ENCODE assay signal across 20 cellular contexts in genomic region chr16:64544859-64545258, GRCh38.
DNase-seq lines count a peak whose midpoint lies in the region; ATAC-seq and TF ChIP-seq lines count a peak whose summit lies in the region.
"Had no signal": no experiment of that assay in that cellular context is flagged by ENCODE, and none has a peak within 500 bp of the region (broad histone marks: within the 10 kb centered on the region; RNA-seq: fewer than 3 reads in every experiment).

No MANE protein-coding gene starts in this region.

- H3K4me1 Mint-ChIP-seq in neural progenitor cell, result peaks cover 7% of the 10 kb centered on the region
- H3K4me1 Mint-ChIP-seq: B cell had no signal

- peaks cover 15% of the 10 kb centered on the region for H3F3A ChIP-seq in neural progenitor cell (ENCODE audit: low read depth)

- H3K27ac ChIP-seq in mesendoderm (ENCODE audit: low read depth, low read length) (no peak overlapping the region), neural progenitor cell (peak overlapping the region; percentile 56)
- H3K27ac ChIP-seq: 22Rv1; A549; BLaER1 treated with 17β-estradiol and CSF1 and Interleukin-3, amounts not matched to agents 10 nM and 100 nM; C4-2B had no signal

- H3K4me2 ChIP-seq in mesendoderm (ENCODE audit: low read length), result no peak overlapping the region
- H3K4me2 ChIP-seq in neural progenitor cell, result peak overlapping the region; percentile 16
- H3K4me2 ChIP-seq: A549; BLaER1 treated with 17β-estradiol and CSF1 and Interleukin-3, amounts not matched to agents 10 nM and 100 nM had no signal

- peak overlapping the region; percentile 57 for H3K27ac Mint-ChIP-seq in neural progenitor cell
- H3K27ac Mint-ChIP-seq: B cell; CD4-positive, alpha-beta T cell; CD8-positive, alpha-beta T cell had no signal

- no peak overlapping the region for H3K4me3 Mint-ChIP-seq in neural progenitor cell
- H3K4me3 Mint-ChIP-seq: B cell; CD4-positive, alpha-beta T cell; CD8-positive, alpha-beta T cell had no signal

- H3K4me1 ChIP-seq in mesendoderm (ENCODE audit: control insufficient read depth, low read depth, low read length) (no peaks in the 10 kb centered on the region), neural progenitor cell (peaks cover 20% of the 10 kb centered on the region)
- H3K4me1 ChIP-seq: A549; BLaER1 treated with 17β-estradiol and CSF1 and Interleukin-3, amounts not matched to agents 10 nM and 100 nM; Caco-2 had no signal

- H3K4ac ChIP-seq in mesendoderm (ENCODE audit: low read depth, low read length), result no peak overlapping the region

- H3K79me2 ChIP-seq in mesendoderm (ENCODE audit: control insufficient read depth, insufficient read depth, low read length), result no peaks in the 10 kb centered on the region
- H3K79me2 ChIP-seq in neural progenitor cell (ENCODE audit: low read depth), result no peaks in the 10 kb centered on the region

- H3K4me3 ChIP-seq in mesendoderm (ENCODE audit: low read length) (no peak overlapping the region), neural progenitor cell (no peak overlapping the region)
- H3K4me3 ChIP-seq: A549; BLaER1 treated with 17β-estradiol and CSF1 and Interleukin-3, amounts not matched to agents 10 nM and 100 nM; GM12878 had no signal

- no peak overlapping the region for H2BK15ac ChIP-seq in mesendoderm (replicated peaks; ENCODE audit: low read depth)

- no peak overlapping the region for H2BK5ac ChIP-seq in mesendoderm (ENCODE audit: low read length)

- DNase-seq in NCI-H82 (lab: John Stamatoyannopoulos, UW), result peak; percentile 34
- DNase-seq in NCI-H82 treated with DMSO at 0.1 percent for 48 hours (lab: John Stamatoyannopoulos, UW; ENCODE audit: unreplicated experiment), result no peak
- DNase-seq in mesendoderm, result peak; percentile 32
- peak; percentile 65 for DNase-seq in neural progenitor cell (ENCODE audit: low spot score)
- no peak for DNase-seq in left lobe of liver (ENCODE audit: low spot score)
- no peak for DNase-seq in NAMALWA (ENCODE audit: low spot score)
- DNase-seq: AML-193; Caco-2; Calu3; CD4-positive, alpha-beta T cell; CD8-positive, alpha-beta T cell; DMS79 treated with DMSO at 0.1 percent for 48 hours; GF-D8 had no signal

- no peaks in the 10 kb centered on the region for H3K27me3 ChIP-seq in mesendoderm (ENCODE audit: insufficient read depth, low read length, poor library complexity)
- no peaks in the 10 kb centered on the region for H3K27me3 ChIP-seq in neural progenitor cell
- H3K27me3 ChIP-seq: BLaER1 treated with 17β-estradiol and CSF1 and Interleukin-3, amounts not matched to agents 10 nM and 100 nM had no signal

- no CpG with 5 or more reads among the region's 1 CpG for WGBS in mesendoderm (ENCODE audit: extremely low coverage, insufficient coverage, low lambda C conversion rate)

- peaks cover 5% of the 10 kb centered on the region for H3K27me3 Mint-ChIP-seq in neural progenitor cell (ENCODE audit: insufficient read depth, low read depth)
- H3K27me3 Mint-ChIP-seq: B cell; CD4-positive, alpha-beta T cell had no signal

- H2AK5ac ChIP-seq in mesendoderm (ENCODE audit: low read length), result no peak overlapping the region

- H3K36me3 Mint-ChIP-seq in neural progenitor cell, result no peaks in the 10 kb centered on the region
- H3K36me3 Mint-ChIP-seq: CD8-positive, alpha-beta T cell had no signal

- H3K9me3 Mint-ChIP-seq in neural progenitor cell, result peaks cover 4% of the 10 kb centered on the region

- no peak overlapping the region for H3K18ac ChIP-seq in mesendoderm (ENCODE audit: low read length)

- no peak for ATAC-seq in GM19455 (IDR thresholded peaks at IDR 0.05; ENCODE audit: unreplicated experiment)
- ATAC-seq in left lobe of liver, result no peak
- ATAC-seq: A549; CD8-positive, alpha-beta T cell; GM12878 had no signal

- H3K23ac ChIP-seq in mesendoderm (ENCODE audit: low read length), result no peak overlapping the region

- H4K5ac ChIP-seq in mesendoderm (ENCODE audit: low read length), result no peak overlapping the region

- H4K8ac ChIP-seq in mesendoderm (ENCODE audit: low read depth, low read length), result no peak overlapping the region

- no peak overlapping the region for H3K56ac ChIP-seq in mesendoderm (ENCODE audit: low read length)

- H3K79me1 ChIP-seq in mesendoderm (ENCODE audit: low read length), result no peaks in the 10 kb centered on the region

- no peak overlapping the region for H2BK120ac ChIP-seq in mesendoderm (ENCODE audit: low read depth, low read length)

- H3K9ac ChIP-seq in mesendoderm (ENCODE audit: low read length) (no peak overlapping the region), neural progenitor cell (no peak overlapping the region)
- H3K9ac ChIP-seq: BLaER1 treated with 17β-estradiol and CSF1 and Interleukin-3, amounts not matched to agents 10 nM and 100 nM had no signal

- no peaks in the 10 kb centered on the region for H3K9me3 ChIP-seq in neural progenitor cell (ENCODE audit: low read depth)
- H3K9me3 ChIP-seq: A549; BLaER1 treated with 17β-estradiol and CSF1 and Interleukin-3, amounts not matched to agents 10 nM and 100 nM; Caco-2 had no signal

- no peaks in the 10 kb centered on the region for H4K20me1 ChIP-seq in neural progenitor cell (ENCODE audit: low read depth)
- H4K20me1 ChIP-seq: BLaER1 treated with 17β-estradiol and CSF1 and Interleukin-3, amounts not matched to agents 10 nM and 100 nM had no signal

- H3K36me3 ChIP-seq in mesendoderm (ENCODE audit: control insufficient read depth, insufficient read depth, low read length) (no peaks in the 10 kb centered on the region), neural progenitor cell (peaks cover 5% of the 10 kb centered on the region)
- H3K36me3 ChIP-seq: BLaER1 treated with 17β-estradiol and CSF1 and Interleukin-3, amounts not matched to agents 10 nM and 100 nM had no signal

- H2AFZ ChIP-seq in neural progenitor cell (replicated peaks), result no peak overlapping the region

- TF ChIP-seq CTCF in neural progenitor cell (IDR thresholded peaks at IDR 0.05), result no peak

Comparison
In these comparisons a context has a peak if more than half of its experiments do, and no peak if none do; other contexts are left out.
1. DNase-seq: peak in NCI-H82 (single experiment), mesendoderm (single experiment) and neural progenitor cell (single experiment); none in NCI-H82 treated with DMSO at 0.1 percent for 48 hours (single experiment), left lobe of liver (single experiment) and NAMALWA (single experiment).